In genomic region chr5:181104259-181104568, GRCh38 we compare ENCODE assay signal across 12 cellular contexts. TPM values are rescaled to one million over a fixed set of nuclear protein-coding genes. Genes with fewer than 3 reads are reported as not detected.
DNase-seq lines count a peak whose midpoint lies in the region; ATAC-seq, FAIRE-seq and TF ChIP-seq lines count a peak whose summit lies in the region.
"Not testable (repeated sequence)": the region's sequence is repeated elsewhere in the genome, so short reads cannot be mapped to it uniquely, and the experiment has no call there.
"Had no signal": no experiment of that assay in that cellular context is flagged by ENCODE, and none has a peak within 500 bp of the region (broad histone marks: within the 10 kb centered on the region; RNA-seq: fewer than 3 reads in every experiment).

No MANE protein-coding gene starts in this region.

- H3K4me1 Mint-ChIP-seq in astrocyte (ENCODE audit: low read depth, unreplicated experiment); memory B cell: not testable (repeated sequence)

- H3K36me3 ChIP-seq in BLaER1; H7 (replicated peaks; ENCODE audit: control insufficient read depth, insufficient read depth, low read length); RWPE2 (ENCODE audit: low read depth); astrocyte (ENCODE audit: insufficient read depth, low read length); gastroesophageal sphincter; small intestine (ENCODE audit: control insufficient read depth in 2 of 2, insufficient read depth in 2 of 2, low read length in 2 of 2): not testable (repeated sequence)

- not testable (repeated sequence) for H3K9me3 Mint-ChIP-seq in astrocyte (ENCODE audit: unreplicated experiment); memory B cell

- not testable (repeated sequence) for ATAC-seq in RWPE2 (ENCODE audit: low read depth); memory B cell (ENCODE audit: low read depth)
- ATAC-seq in gastroesophageal sphincter, result peak; percentile 26

- not testable (repeated sequence) for H3K9me3 ChIP-seq in BLaER1; RWPE2 (ENCODE audit: severe bottlenecking); astrocyte (ENCODE audit: insufficient read depth, low read depth, low read length); gastroesophageal sphincter; small intestine (ENCODE audit: control insufficient read depth, low read depth)

- not testable (repeated sequence) for DNase-seq in H7; astrocyte (ENCODE audit: low read depth); memory B cell (ENCODE audit: low spot score in 2 of 2)
- DNase-seq in RWPE2 (ENCODE audit: low spot score) (peak; percentile 38), small intestine (peak; percentile 10)
- peak; percentile 56 for DNase-seq in activated CD8-positive, alpha-beta memory T cell treated with anti-CD3 and anti-CD28 coated beads for 24 hours

- H3K36me3 Mint-ChIP-seq in astrocyte (ENCODE audit: low read depth, unreplicated experiment); memory B cell: not testable (repeated sequence)

- TF ChIP-seq CTCF in RWPE2 (IDR thresholded peaks at IDR 0.05; ENCODE audit: poor library complexity, severe bottlenecking); astrocyte (IDR thresholded peaks at IDR 0.05; ENCODE audit: insufficient read depth, low read depth, low read length); gastroesophageal sphincter (IDR thresholded peaks at IDR 0.05): not testable (repeated sequence)

- H3K4me2 ChIP-seq in BLaER1, result peak overlapping the region; percentile 44; the same call in 1 of the 2 replicates
- H3K4me2 ChIP-seq in astrocyte (ENCODE audit: low read length), result not testable (repeated sequence)

- H4K20me1 ChIP-seq in BLaER1; astrocyte (ENCODE audit: insufficient read depth, low read length): not testable (repeated sequence)

- H2AFZ ChIP-seq in astrocyte (ENCODE audit: low read depth, low read length), result not testable (repeated sequence)

- H3K27me3 ChIP-seq in BLaER1 (peaks cover 11% of the 10 kb centered on the region; the same call in 1 of the 2 replicates), H7 (ENCODE audit: control insufficient read depth, insufficient read depth, low read length) (peaks cover 29% of the 10 kb centered on the region), astrocyte (ENCODE audit: insufficient read depth, low read length) (peaks cover 14% of the 10 kb centered on the region), gastroesophageal sphincter (peaks cover 69% of the 10 kb centered on the region), small intestine (ENCODE audit: control insufficient read depth in 2 of 2, insufficient read depth in 2 of 2, low read length in 2 of 2) (peaks cover 0 to 30% of the 10 kb centered on the region in 2 donors)
- H3K27me3 ChIP-seq in RWPE2 (ENCODE audit: insufficient read depth, poor library complexity, severe bottlenecking), result not testable (repeated sequence)

- not testable (repeated sequence) for H3K4me3 ChIP-seq in BLaER1; RWPE2 (ENCODE audit: severe bottlenecking); astrocyte (ENCODE audit: insufficient read depth, low read depth, low read length); gastroesophageal sphincter; small intestine (ENCODE audit: low read depth in 1 of 2, low read length in 2 of 2)
- peak overlapping the region; percentile 26 for H3K4me3 ChIP-seq in H7 (ENCODE audit: insufficient read depth, low read depth, low read length)

- not testable (repeated sequence) for H3K79me2 ChIP-seq in astrocyte (ENCODE audit: insufficient read depth, low read length)

- H3K27ac Mint-ChIP-seq in astrocyte (ENCODE audit: unreplicated experiment) (peak overlapping the region; percentile 24), memory B cell (peak overlapping the region; percentile 73)

- H3K9ac ChIP-seq in BLaER1; astrocyte (ENCODE audit: low read length): not testable (repeated sequence)

- H3K27ac ChIP-seq in BLaER1; RWPE2 (ENCODE audit: poor library complexity, severe bottlenecking); astrocyte (ENCODE audit: low read depth, low read length); gastroesophageal sphincter; small intestine (ENCODE audit: low read depth in 1 of 2, low read length in 1 of 2): not testable (repeated sequence)

- not testable (repeated sequence) for TF ChIP-seq POLR2A in gastroesophageal sphincter (IDR thresholded peaks at IDR 0.05)

- no CpG with 5 or more reads among the region's 5 CpGs for WGBS in gastroesophageal sphincter (ENCODE audit: low coverage in 1 of 2), 2 donors
- 7 to 10% (median 9%) methylated on average over 5 of the region's 5 CpGs for WGBS in small intestine, 3 donors

- not testable (repeated sequence) for FAIRE-seq in astrocyte (lab: Jason Lieb, UNC); small intestine (lab: Jason Lieb, UNC)

- peak overlapping the region; percentile 65 for H3K4me3 Mint-ChIP-seq in astrocyte (ENCODE audit: unreplicated experiment)
- peak overlapping the region; percentile 57 for H3K4me3 Mint-ChIP-seq in memory B cell

- peaks cover 14% of the 10 kb centered on the region; the same call in 1 of the 2 replicates for H3K4me1 ChIP-seq in BLaER1
- H3K4me1 ChIP-seq in RWPE2 (ENCODE audit: insufficient read depth, poor library complexity, severe bottlenecking); astrocyte (ENCODE audit: insufficient read depth, low read length); gastroesophageal sphincter; small intestine (ENCODE audit: control insufficient read depth in 2 of 2, insufficient read depth in 1 of 2, low read depth in 1 of 2, low read length in 1 of 2): not testable (repeated sequence)

- H3K27me3 Mint-ChIP-seq in astrocyte (ENCODE audit: low read depth, unreplicated experiment), result peaks cover 52% of the 10 kb centered on the region
- H3K27me3 Mint-ChIP-seq in memory B cell, result peaks cover 26% of the 10 kb centered on the region

- not testable (repeated sequence) for TF ChIP-seq EP300 in gastroesophageal sphincter (IDR thresholded peaks at IDR 0.05)

RNA-seq across cellular contexts. Expression of gene OR2V1, which starts 26.8 kb away (rescaled TPM):
- total RNA-seq in H7 (2014; rRNA removed; shearing (Covaris generic)), result not detected in 2 replicates
- total RNA-seq in astrocyte (not detected in 2 replicates), gastroesophageal sphincter (under 1 TPM in 1 of 4 donors, not detected in 3; 0.12 TPM)
- not detected for polyA plus RNA-seq in small intestine
- total RNA-seq: body of pancreas, gastrocnemius medialis, lower lobe of right lung, psoas muscle had no signal
- polyA plus RNA-seq: psoas muscle had no signal

RNA-seq across cellular contexts. Expression of gene OR2V2, which starts 43.2 kb away (rescaled TPM):
- total RNA-seq in H7 (2014; rRNA removed; shearing (Covaris generic)), result not detected in 2 replicates
- total RNA-seq in astrocyte (not detected in 2 replicates), gastroesophageal sphincter (under 1 TPM in 1 of 4 donors, not detected in 3; 0.08 TPM)
- not detected for polyA plus RNA-seq in small intestine
- total RNA-seq: body of pancreas, gastrocnemius medialis, lower lobe of right lung, psoas muscle had no signal
- polyA plus RNA-seq: psoas muscle had no signal
